In the genomic region with DNA sequence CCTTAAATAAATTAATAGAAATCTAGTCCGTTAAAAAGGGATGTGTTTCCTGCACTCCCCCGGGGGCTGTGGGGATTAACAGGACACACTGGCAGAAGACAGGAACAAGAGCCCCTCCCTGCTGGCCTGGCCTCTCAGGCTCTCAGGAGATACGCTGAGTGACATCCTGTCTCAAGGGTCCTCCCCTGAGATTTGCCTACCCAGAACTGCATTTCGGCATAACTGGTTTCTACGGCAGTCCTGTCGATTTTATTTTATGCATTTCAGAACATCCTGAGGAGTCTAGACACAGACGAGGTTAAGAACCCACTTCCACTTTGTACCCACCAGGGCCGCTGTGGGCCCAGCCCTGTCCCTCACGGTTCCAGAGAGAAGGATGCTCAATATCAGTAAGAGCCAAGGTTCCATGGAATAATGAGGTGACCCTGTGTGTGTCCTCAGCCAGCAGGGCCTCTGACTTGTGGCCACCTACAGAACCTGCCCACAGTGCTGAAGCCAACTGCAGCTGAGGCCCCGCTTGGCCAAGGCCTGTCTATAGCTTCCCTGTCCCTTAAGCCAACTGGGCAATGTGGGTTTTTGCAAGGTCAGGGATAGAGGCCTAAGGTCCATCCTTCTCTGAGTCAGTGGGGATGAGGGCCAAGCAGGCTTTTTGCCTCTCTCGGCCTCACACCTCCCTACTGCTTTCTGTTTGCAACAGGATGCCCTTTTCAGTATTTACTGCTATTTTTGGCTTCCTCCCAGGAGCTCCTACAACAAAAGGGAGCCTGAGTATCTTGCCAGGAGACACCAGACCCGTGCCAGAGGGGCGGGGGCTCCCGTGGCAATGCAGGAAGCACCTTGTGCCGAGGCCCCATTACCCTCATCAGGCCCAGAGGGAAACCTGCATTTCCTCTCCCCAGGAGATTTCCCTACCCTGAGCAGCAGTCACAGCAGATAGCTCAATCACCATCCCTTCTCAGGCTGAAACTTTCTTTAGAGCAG, we compare ENCODE assay signal across 8 cellular contexts. TPM values are rescaled to one million over a fixed set of nuclear protein-coding genes. Genes with fewer than 3 reads are reported as not detected.
DNase-seq lines count a peak whose midpoint lies in the region; ATAC-seq and TF ChIP-seq lines count a peak whose summit lies in the region.

No MANE protein-coding gene starts in this region.

- no peak overlapping the region for H3K4me3 ChIP-seq in HEK293 (ENCODE audit: low read depth, low read length)
- H3K4me3 ChIP-seq in SK-N-SH (ENCODE audit: low read depth in 2 of 2, low read length in 1 of 2) = no peak overlapping the region

- POLR2A ChIA-PET in HEK293 (lab: Yijun Ruan, JAX) = interaction anchor here (1.0 to 1.1 kb wide), 2 partner anchors 14 to 89 kb away, joined by 3 read pairs; partner anchors contain the start of gene UQCC2
- POLR2A ChIA-PET in SK-N-SH (lab: Yijun Ruan, JAX) = interaction anchor here (0.6 to 1.4 kb wide), 3 partner anchors 10 to 117 kb away, joined by 3 to 4 read pairs (median 3); partner anchors contain the start of genes BAK1 and UQCC2

- H3K36me3 ChIP-seq in HEK293 (ENCODE audit: control insufficient read depth in 2 of 2, insufficient read depth in 1 of 2, low read length in 2 of 2) (peaks cover 4 to 88% of the 10 kb centered on the region in 2 experiments; a peak in 2 of 3 replicates), SK-N-SH (replicated peaks in 1 of 2; ENCODE audit: control insufficient read depth in 1 of 2, insufficient read depth in 2 of 2, low read length in 1 of 2) (peaks cover 5 to 40% of the 10 kb centered on the region in 2 experiments)

- DNase-seq in AG08396 (ENCODE audit: low spot score) (peak; percentile 68), SK-N-SH (peak; percentile 40), endothelial cell (ENCODE audit: low spot score) (peak; percentile 64), osteocyte (ENCODE audit: extremely low spot score, unreplicated experiment) (no peak), cortex of kidney (lab: John Stamatoyannopoulos, UW) (no peak), hippocampal formation (lab: John Stamatoyannopoulos, UW) (no peak)

- TF ChIP-seq RAD21 in SK-N-SH (IDR thresholded peaks at IDR 0.05; ENCODE audit: low read length) = no peak

- no peak for TF ChIP-seq CTCF in HEK293 (tag by site-specific recombination; IDR thresholded peaks at IDR 0.05)
- no peak for TF ChIP-seq CTCF in SK-N-SH (IDR thresholded peaks at IDR 0.05)
- no peak for TF ChIP-seq CTCF in endothelial cell (IDR thresholded peaks at IDR 0.05; ENCODE audit: unreplicated experiment)
- TF ChIP-seq CTCF in osteocyte (IDR thresholded peaks at IDR 0.05) = no peak

- no peak for TF ChIP-seq EP300 in SK-N-SH (IDR thresholded peaks at IDR 0.05; ENCODE audit: borderline replicate concordance in 1 of 2, low read depth in 1 of 2, low read length in 1 of 2)

- H3K79me2 ChIP-seq in SK-N-SH (ENCODE audit: insufficient read depth) = no peaks in the 10 kb centered on the region

- H3K9me3 ChIP-seq in HEK293 (ENCODE audit: control insufficient read depth, insufficient read depth, low read depth, low read length) (no peaks in the 10 kb centered on the region), SK-N-SH (no peaks in the 10 kb centered on the region)

- no peaks in the 10 kb centered on the region for H3K27me3 ChIP-seq in SK-N-SH (ENCODE audit: insufficient read depth)

- no peaks in the 10 kb centered on the region for H3K9me2 ChIP-seq in SK-N-SH

- ATAC-seq in HG03378 (IDR thresholded peaks at IDR 0.05; ENCODE audit: unreplicated experiment) = no peak

- H4K20me1 ChIP-seq in SK-N-SH (ENCODE audit: insufficient read depth) = no peaks in the 10 kb centered on the region

- H3K4me1 Mint-ChIP-seq in endothelial cell (ENCODE audit: unreplicated experiment) (peaks cover 85% of the 10 kb centered on the region), osteocyte (ENCODE audit: unreplicated experiment) (peaks cover 58% of the 10 kb centered on the region)

- H3K4me2 ChIP-seq in SK-N-SH = peak overlapping the region; percentile 20; the same call in 1 of the 2 replicates

- peak overlapping the region; percentile 87 for H3K27ac Mint-ChIP-seq in endothelial cell (ENCODE audit: unreplicated experiment)
- H3K27ac Mint-ChIP-seq in osteocyte (ENCODE audit: unreplicated experiment) = peak overlapping the region; percentile 85

- no peak overlapping the region for H2AFZ ChIP-seq in SK-N-SH (ENCODE audit: low read depth)

- no peak overlapping the region for H3K9ac ChIP-seq in SK-N-SH

- H3K36me3 Mint-ChIP-seq in endothelial cell (ENCODE audit: low read depth, unreplicated experiment) (peaks cover 29% of the 10 kb centered on the region), osteocyte (ENCODE audit: unreplicated experiment) (peaks cover 12% of the 10 kb centered on the region)

- H3K9me3 Mint-ChIP-seq in endothelial cell (ENCODE audit: unreplicated experiment) (no peaks in the 10 kb centered on the region), osteocyte (ENCODE audit: unreplicated experiment) (no peaks in the 10 kb centered on the region)

- CTCF ChIA-PET in HEK293 (lab: Yijun Ruan, JAX) = interaction anchor here (1.2 to 5.4 kb wide), 2 partner anchors 107 to 110 kb away, joined by 6 to 34 read pairs; no protein-coding TSS in a partner anchor
- CTCF ChIA-PET in SK-N-SH (lab: Yijun Ruan, JAX) = interaction anchor here (0.8 to 4.2 kb wide), 9 partner anchors 10 to 358 kb away, joined by 3 to 19 read pairs (median 3); partner anchors contain the start of gene UQCC2

- H3F3A ChIP-seq in SK-N-SH (replicated peaks; ENCODE audit: insufficient read depth) = peaks cover 10% of the 10 kb centered on the region

- H3K27me3 Mint-ChIP-seq in endothelial cell (ENCODE audit: unreplicated experiment) (peaks cover 13% of the 10 kb centered on the region), osteocyte (ENCODE audit: unreplicated experiment) (no peaks in the 10 kb centered on the region)

- H3K4me3 Mint-ChIP-seq in endothelial cell (ENCODE audit: unreplicated experiment) (peak overlapping the region; percentile 10), osteocyte (ENCODE audit: unreplicated experiment) (peak overlapping the region; percentile 5)

- WGBS in SK-N-SH (ENCODE audit: low lambda C conversion rate) = 60% methylated on average over 13 of the region's 15 CpGs

- H3K4me1 ChIP-seq in HEK293 (ENCODE audit: control insufficient read depth, insufficient read depth, low read length) = peaks cover 3% of the 10 kb centered on the region; the same call in 1 of the 2 replicates
- H3K4me1 ChIP-seq in SK-N-SH (ENCODE audit: control insufficient read depth in 1 of 2, insufficient read depth in 2 of 2, low read depth in 1 of 2, low read length in 1 of 2) = peaks cover 34 to 47% of the 10 kb centered on the region in 2 experiments; a peak in 3 of 4 replicates

- H3K27ac ChIP-seq in HEK293 (ENCODE audit: extremely low read depth, low read depth, low read length) (peak overlapping the region; percentile 40; the same call in 1 of the 2 replicates), SK-N-SH (ENCODE audit: low read depth in 2 of 2, low read length in 1 of 2) (peak overlapping the region; percentile 53 to 77)

TF ChIP-seq in HEK293, 187 proteins besides CTCF, POLR2A, EP300 and RAD21 (continues in another document):
- TF ChIP-seq ZFHX2 (tag by site-specific recombination; conservative IDR thresholded peaks at IDR 0.05) (0 out of 2 replicates have a peak, but pooled peaks have one; percentile 12), SCRT2 (tag by site-specific recombination; IDR thresholded peaks at IDR 0.05) (peak; percentile 86), ZNF24 (tag by site-specific recombination; IDR thresholded peaks at IDR 0.05) (no peak), PRDM1 (tag by site-specific recombination; IDR thresholded peaks at IDR 0.05) (peak; percentile 59), ZIC2 (tag by site-specific recombination; IDR thresholded peaks at IDR 0.05) (peak; percentile 91), GLI4 (tag by site-specific recombination; IDR thresholded peaks at IDR 0.05) (no peak), ZNF473 (tag by site-specific recombination; IDR thresholded peaks at IDR 0.05) (no peak), TCF7L2 (IDR thresholded peaks at IDR 0.05; ENCODE audit: borderline replicate concordance, low read depth, low read length) (no peak)

TF ChIP-seq in SK-N-SH, 30 proteins besides CTCF, POLR2A, EP300 and RAD21:
- TF ChIP-seq MEF2A (IDR thresholded peaks at IDR 0.05; ENCODE audit: borderline replicate concordance, low read depth) = no peak
- TF ChIP-seq PBX3 (IDR thresholded peaks at IDR 0.05) = no peak
- peak; percentile 14; the same call in 1 of the 2 replicates for TF ChIP-seq TCF12 (IDR thresholded peaks at IDR 0.05)
- TF ChIP-seq NFIC (IDR thresholded peaks at IDR 0.05; ENCODE audit: borderline replicate concordance) = peak; percentile 61

RNA-seq across cellular contexts. Expression of gene UQCC2, which starts 14.7 kb away (rescaled TPM):
- 49.8 and 59.0 TPM in 2 replicates for polyA plus RNA-seq in SK-N-SH (2012; rRNA removed)
- 43.2 and 47.9 TPM in 2 replicates for polyA plus RNA-seq in SK-N-SH (2012; cell fraction: cytosol; rRNA removed)
- 37.4 and 42.0 TPM in 2 replicates for polyA plus RNA-seq in SK-N-SH (2012; cell fraction: nucleus; rRNA removed)
- 54.9 TPM for total RNA-seq in endothelial cell (ENCODE audit: unreplicated experiment)
- 68.9 and 75.7 TPM in 2 replicates for total RNA-seq in osteocyte

RNA-seq across cellular contexts. Expression of gene IP6K3, which starts 49.9 kb away (rescaled TPM):
- 0.13 and 0.21 TPM in 2 replicates for polyA plus RNA-seq in SK-N-SH (2012; rRNA removed)
- 0.07 and 0.08 TPM in 2 replicates for polyA plus RNA-seq in SK-N-SH (2012; cell fraction: cytosol; rRNA removed)
- polyA plus RNA-seq in SK-N-SH (2012; cell fraction: nucleus; rRNA removed) = 0.18 and 0.32 TPM in 2 replicates
- not detected for total RNA-seq in endothelial cell (ENCODE audit: unreplicated experiment)
- total RNA-seq in osteocyte = 3.0 and 4.0 TPM in 2 replicates

Comparison
In these comparisons a context has a peak if more than half of its experiments do, and no peak if none do; other contexts are left out.
1. DNase-seq: peak in AG08396 (single experiment), SK-N-SH (single experiment) and endothelial cell (single experiment); none in osteocyte (single experiment), cortex of kidney (single experiment) and hippocampal formation (0 of 2).